ENCODE assay signal across 28 cellular contexts in the genomic region with DNA sequence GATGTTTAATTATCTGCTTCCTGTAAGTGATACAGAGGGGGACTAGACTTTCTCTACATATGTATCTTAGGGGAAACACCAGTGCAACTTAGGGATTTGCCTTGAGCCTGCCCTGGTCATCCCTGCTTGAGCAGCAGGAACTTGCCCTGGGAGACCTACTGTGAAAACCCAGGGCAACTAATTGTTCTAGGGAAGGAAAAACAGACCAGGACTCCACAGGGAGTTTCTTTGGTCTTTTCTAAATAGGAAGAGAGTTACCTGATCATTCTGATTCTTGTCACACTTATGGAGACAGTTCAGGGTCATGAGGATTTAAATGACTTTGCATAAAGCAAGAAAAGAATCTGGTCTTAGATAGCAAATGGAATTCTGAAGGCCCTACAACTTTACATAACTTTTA.
"Had no signal": no experiment of that assay in that cellular context is flagged by ENCODE, and none has a peak within 500 bp of the region (broad histone marks: within the 10 kb centered on the region; RNA-seq: fewer than 3 reads in every experiment).

No MANE protein-coding gene starts in this region.

- H3K9me3 ChIP-seq: adrenal gland, colonic mucosa had no signal

- H3K4me3 Mint-ChIP-seq: activated B cell treated with CpG ODN at 0.5 μM for 24 hours; activated CD4-positive, alpha-beta T cell treated with anti-CD3 and anti-CD28 coated beads for 36 hours; activated naive CD8-positive, alpha-beta T cell; activated T-cell treated with anti-CD3 and anti-CD28 coated beads, Interleukin-2, amount 50 U/mL, for 24 hours; activated T-helper 17 cell treated with anti-CD3 and anti-CD28 coated beads, Interleukin-2, amount 50 U/mL, for 72 hours; central memory CD8-positive, alpha-beta T cell; nephron; stimulated activated effector memory CD8-positive, alpha-beta T cell treated with anti-CD3 and anti-CD28 coated beads, Interleukin-12 subunit alpha, Interleukin-12 subunit beta, amount 100 ng/mL, for 72 hours; T-helper 1 cell treated with Interleukin-12 subunit alpha and Interleukin-12 subunit beta and Interleukin-4 antibody, amounts not matched to agents 30 μg/mL and 1 μg/mL, for 36 hours had no signal

- H3K36me3 ChIP-seq: adrenal gland, ascending aorta, colonic mucosa, left ventricle myocardium inferior, suprapubic skin had no signal

- H3K36me3 Mint-ChIP-seq: activated naive CD8-positive, alpha-beta T cell; stimulated activated effector memory CD8-positive, alpha-beta T cell treated with anti-CD3 and anti-CD28 coated beads, Interleukin-12 subunit alpha, Interleukin-12 subunit beta, amount 100 ng/mL, for 72 hours had no signal

- DNase-seq: activated B cell treated with CpG ODN at 0.5 μM for 24 hours; activated CD4-positive, alpha-beta T cell treated with anti-CD3 and anti-CD28 coated beads for 36 hours; activated CD4-positive, alpha-beta T cell treated with anti-CD3 and anti-CD28 coated beads, Interleukin-2, amount 50 U/mL, for 4 hours; activated CD8-positive, alpha-beta memory T cell treated with anti-CD3 and anti-CD28 coated beads for 24 hours; activated CD8-positive, alpha-beta memory T cell treated with anti-CD3 and anti-CD28 coated beads, Interleukin-2, amount 50 U/mL, for 4 hours; activated naive CD4-positive, alpha-beta T cell; activated T-cell treated with anti-CD3 and anti-CD28 coated beads, Interleukin-2, amount 50 U/mL, for 24 hours; adrenal gland; colonic mucosa; dorsolateral prefrontal cortex; head of caudate nucleus; left ventricle myocardium inferior; mammary epithelial cell; small intestine; stimulated activated CD4-positive, alpha-beta T cell treated with anti-CD3 and anti-CD28 coated beads, Interleukin-2, amount 100 ng/mL, for 24 hours; stomach; T1000 had no signal

- H3K9me3 Mint-ChIP-seq: T-helper 1 cell treated with Interleukin-12 subunit alpha and Interleukin-12 subunit beta and Interleukin-4 antibody, amounts not matched to agents 30 μg/mL and 1 μg/mL, for 36 hours had no signal

- H3K4me1 ChIP-seq: adrenal gland, ascending aorta, colonic mucosa, gastroesophageal sphincter, left ventricle myocardium inferior, stomach, suprapubic skin, tibial nerve had no signal

- H3K4me1 Mint-ChIP-seq: activated B cell treated with CpG ODN at 0.5 μM for 24 hours; activated CD4-positive, alpha-beta T cell treated with anti-CD3 and anti-CD28 coated beads for 36 hours; activated T-helper 17 cell treated with anti-CD3 and anti-CD28 coated beads, Interleukin-2, amount 50 U/mL, for 72 hours; central memory CD8-positive, alpha-beta T cell; nephron; stimulated activated effector memory CD8-positive, alpha-beta T cell treated with anti-CD3 and anti-CD28 coated beads, Interleukin-12 subunit alpha, Interleukin-12 subunit beta, amount 100 ng/mL, for 72 hours had no signal

- ATAC-seq: activated CD4-positive, alpha-beta T cell treated with anti-CD3 and anti-CD28 coated beads for 36 hours; activated T-helper 17 cell treated with anti-CD3 and anti-CD28 coated beads, Interleukin-2, amount 50 U/mL, for 72 hours; gastroesophageal sphincter; sciatic nerve; stimulated activated effector memory CD8-positive, alpha-beta T cell treated with anti-CD3 and anti-CD28 coated beads, Interleukin-12 subunit alpha, Interleukin-12 subunit beta, amount 100 ng/mL, for 72 hours had no signal

- H3K27ac Mint-ChIP-seq: activated B cell treated with CpG ODN at 0.5 μM for 24 hours; activated CD4-positive, alpha-beta T cell treated with anti-CD3 and anti-CD28 coated beads for 36 hours; activated naive CD8-positive, alpha-beta T cell; activated T-cell treated with anti-CD3 and anti-CD28 coated beads, Interleukin-2, amount 50 U/mL, for 24 hours; activated T-helper 17 cell treated with anti-CD3 and anti-CD28 coated beads, Interleukin-2, amount 50 U/mL, for 72 hours; stimulated activated effector memory CD8-positive, alpha-beta T cell treated with anti-CD3 and anti-CD28 coated beads, Interleukin-12 subunit alpha, Interleukin-12 subunit beta, amount 100 ng/mL, for 72 hours; T-helper 1 cell treated with Interleukin-12 subunit alpha and Interleukin-12 subunit beta and Interleukin-4 antibody, amounts not matched to agents 30 μg/mL and 1 μg/mL, for 36 hours had no signal

- H3K27ac ChIP-seq: adrenal gland, ascending aorta, colonic mucosa, dorsolateral prefrontal cortex, gastroesophageal sphincter, left ventricle myocardium inferior, stomach, suprapubic skin, tibial nerve had no signal

- H3K27me3 ChIP-seq: adrenal gland, ascending aorta, colonic mucosa, dorsolateral prefrontal cortex, gastroesophageal sphincter, stomach, suprapubic skin, tibial nerve had no signal

- H3K4me3 ChIP-seq: adrenal gland, ascending aorta, colonic mucosa, dorsolateral prefrontal cortex, gastroesophageal sphincter, left ventricle myocardium inferior, stomach, suprapubic skin, tibial nerve had no signal
